In the genomic region with DNA sequence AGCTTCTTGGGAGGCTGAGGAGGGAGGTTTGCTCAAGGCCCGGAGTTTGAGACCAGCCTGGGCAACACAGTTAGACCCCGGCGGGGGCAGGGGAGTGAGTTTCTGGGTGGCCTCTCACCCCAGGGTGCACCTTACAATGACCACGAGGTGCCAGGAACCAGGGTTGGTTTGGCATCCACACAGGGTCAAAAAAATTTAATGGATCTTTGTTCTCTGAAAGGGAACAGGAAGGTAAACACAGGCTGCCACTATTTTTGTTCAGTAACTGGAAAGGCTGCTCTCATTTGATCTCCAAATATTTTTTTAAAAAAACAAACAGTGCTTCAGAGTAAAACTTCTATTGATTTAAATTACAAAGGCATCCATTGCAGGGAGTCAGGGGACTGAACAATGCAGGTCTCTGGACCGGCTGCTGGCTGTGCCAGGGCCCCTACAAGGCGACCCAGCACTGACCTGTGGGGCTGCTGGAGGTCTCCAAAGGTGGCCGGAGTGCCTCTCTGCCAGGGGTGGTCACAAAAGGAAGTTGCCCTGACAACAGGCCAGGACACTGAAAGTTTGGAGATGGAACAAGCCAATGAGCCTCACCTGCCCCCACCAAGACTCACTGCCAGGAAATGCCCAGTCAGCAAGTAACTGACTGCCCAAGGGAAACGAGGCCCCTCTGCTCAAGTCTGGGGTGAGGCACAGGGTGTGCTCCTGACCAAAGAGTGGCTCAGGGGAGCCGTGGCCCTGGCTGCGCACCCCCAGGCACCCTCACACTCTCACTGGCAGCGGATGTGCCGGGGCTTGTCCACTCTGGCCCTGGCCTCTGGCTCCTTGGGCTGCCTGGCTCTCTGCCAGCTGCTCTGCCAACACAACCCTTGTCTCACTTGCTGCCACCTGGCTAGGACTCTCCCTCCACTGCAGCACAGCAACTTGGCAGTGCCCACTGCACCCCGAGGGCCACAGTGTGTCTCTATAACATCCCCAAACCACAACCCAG, we compare ENCODE assay signal across 9 cellular contexts. TPM values are rescaled to one million over a fixed set of nuclear protein-coding genes. Genes with fewer than 3 reads are reported as not detected.
DNase-seq lines count a peak whose midpoint lies in the region; ATAC-seq and TF ChIP-seq lines count a peak whose summit lies in the region.
"Had no signal": no experiment of that assay in that cellular context is flagged by ENCODE, and none has a peak within 500 bp of the region (broad histone marks: within the 10 kb centered on the region; RNA-seq: fewer than 3 reads in every experiment).

No MANE protein-coding gene starts in this region.

- intact Hi-C loops in heart right ventricle (cut with DNase I): loop anchor here in 1 of 10 donors (10.0 kb wide), 1 partner anchor 151 kb away; no protein-coding TSS in a partner anchor
- intact Hi-C loops in sciatic nerve (cut with DNase I): no loop called here

- no peaks in the 10 kb centered on the region for H3K27me3 ChIP-seq in SJSA1 (replicated peaks)
- H3K27me3 ChIP-seq in heart right ventricle: no peaks in the 10 kb centered on the region

- in situ Hi-C loops in G401 (cut with HindIII; ENCODE audit: low sequenced_read_pairs): no loop called here

- H3K4me3 ChIP-seq in SJSA1: no peak overlapping the region
- H3K4me3 ChIP-seq in heart right ventricle: no peak overlapping the region

- peaks cover 76% of the 10 kb centered on the region for H3K36me3 ChIP-seq in SJSA1
- peaks cover 0 to 97% (median 49%) of the 10 kb centered on the region in 9 donors for H3K36me3 ChIP-seq in heart right ventricle

- peaks cover 23% of the 10 kb centered on the region for H3K4me1 ChIP-seq in SJSA1 (replicated peaks)
- H3K4me1 ChIP-seq in heart right ventricle: peaks cover 15 to 46% (median 36%) of the 10 kb centered on the region in 9 donors

- DNase-seq in G401 (ENCODE audit: low spot score): peak; percentile 50
- peak; percentile 50 to 57 for DNase-seq in SJSA1 (ENCODE audit: low read depth in 1 of 2, low spot score in 2 of 2)
- peak in 1 of 2 donors; percentile 61 for DNase-seq in heart right ventricle
- peak; percentile 63 for DNase-seq in sciatic nerve (ENCODE audit: low spot score)
- DNase-seq in cerebellar nuclear complex (lab: John Stamatoyannopoulos, UW): no peak
- DNase-seq: NCI-H446 had no signal

- 59 to 61% methylated on average over 13 of the region's 13 CpGs for WGBS in heart right ventricle, 2 donors

- H3K9me3 ChIP-seq in SJSA1 (replicated peaks) (no peaks in the 10 kb centered on the region), heart right ventricle (no peaks in the 10 kb centered on the region)

- H3K27ac ChIP-seq in SJSA1 (peak overlapping the region; percentile 39), heart right ventricle (peak overlapping the region; percentile 31 to 86 (median 69))

- peak; percentile 43 to 62 (median 55) for ATAC-seq in heart right ventricle
- peak; percentile 58 for ATAC-seq in sciatic nerve
- ATAC-seq in HG03175 (IDR thresholded peaks at IDR 0.05; ENCODE audit: unreplicated experiment): no peak
- no peak for ATAC-seq in GM18907 (IDR thresholded peaks at IDR 0.05; ENCODE audit: unreplicated experiment)
- ATAC-seq in HG02884 (IDR thresholded peaks at IDR 0.05; ENCODE audit: unreplicated experiment): no peak

- no peak for TF ChIP-seq CTCF in heart right ventricle (IDR thresholded peaks at IDR 0.05)

RNA-seq across cellular contexts. Expression of gene ARFGAP3, which starts 51.8 kb away (rescaled TPM):
- total RNA-seq in G401 (2014; rRNA removed; shearing (Covaris generic)): 15.1 and 20.5 TPM in 2 replicates
- 67.9 and 71.3 TPM in 2 replicates for total RNA-seq in SJSA1 (2014; rRNA removed; shearing (Covaris generic))
- total RNA-seq in heart right ventricle (10 to 100 TPM; 10.6 to 29.4 (median 23.2) TPM), sciatic nerve (46.8 TPM)
- 10 to 100 TPM; 21.9 to 24.4 TPM for polyA plus RNA-seq in heart right ventricle

Comparison
In these comparisons a context has a peak if more than half of its experiments do, and no peak if none do; other contexts are left out.
1. DNase-seq: peak in G401 (single experiment), SJSA1 (2 of 2) and sciatic nerve (single experiment); none in cerebellar nuclear complex (0 of 2).
2. ATAC-seq: peak in heart right ventricle (8 of 8) and sciatic nerve (single experiment); none in HG03175 (single experiment), GM18907 (single experiment) and HG02884 (single experiment).